20 cellular contexts compared by ENCODE assay signal in the genomic region with DNA sequence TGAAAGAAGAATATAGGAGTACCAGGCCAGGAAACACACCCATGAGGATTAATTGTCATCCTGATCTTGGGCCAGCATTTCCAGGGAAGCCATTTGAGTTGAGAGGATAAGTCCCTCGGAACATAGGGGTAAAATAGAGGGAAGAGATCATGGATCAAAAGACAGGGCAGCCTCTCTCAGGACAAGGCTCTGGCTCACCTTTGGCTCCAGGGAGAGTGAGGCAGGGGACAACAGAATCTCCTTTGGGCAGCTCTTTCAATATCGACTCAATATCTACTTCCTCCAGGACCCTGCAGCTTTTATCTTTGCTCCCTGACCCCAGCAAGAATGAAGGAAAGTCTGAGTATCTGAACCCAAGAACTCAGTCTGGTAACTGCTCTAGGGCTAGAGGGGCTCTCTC.
"Had no signal": no experiment of that assay in that cellular context is flagged by ENCODE, and none has a peak within 500 bp of the region (broad histone marks: within the 10 kb centered on the region; RNA-seq: fewer than 3 reads in every experiment).

A gene with protein sequence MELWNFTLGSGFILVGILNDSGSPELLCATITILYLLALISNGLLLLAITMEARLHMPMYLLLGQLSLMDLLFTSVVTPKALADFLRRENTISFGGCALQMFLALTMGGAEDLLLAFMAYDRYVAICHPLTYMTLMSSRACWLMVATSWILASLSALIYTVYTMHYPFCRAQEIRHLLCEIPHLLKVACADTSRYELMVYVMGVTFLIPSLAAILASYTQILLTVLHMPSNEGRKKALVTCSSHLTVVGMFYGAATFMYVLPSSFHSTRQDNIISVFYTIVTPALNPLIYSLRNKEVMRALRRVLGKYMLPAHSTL (plus strand): TSS at position 301 of the 400 bp plus-strand sequence. CDS start 2,018 bp downstream, outside the sequence.

- DNase-seq: colonic mucosa; cortex of kidney; dermis blood vessel endothelial cell; dorsolateral prefrontal cortex; effector CD4-positive, alpha-beta T cell; effector CD8-positive, alpha-beta T cell; effector memory CD4-positive, alpha-beta T cell; effector memory CD8-positive, alpha-beta T cell; endodermal cell; erythroblast; esophagus squamous epithelium; foreskin fibroblast; foreskin keratinocyte; foreskin melanocyte; gastrocnemius medialis; glutamatergic neuron; head of caudate nucleus; heart left ventricle; heart right ventricle had no signal

- H3K4me3 Mint-ChIP-seq: dendritic cell treated with granulocyte-macrophage colony-stimulating factor and Interleukin-4, amounts not matched to agents 40 ng/mL and 50 ng/mL, for 4 days; effector memory CD8-positive, alpha-beta T cell; endodermal cell had no signal

- H3K27ac Mint-ChIP-seq: dendritic cell treated with granulocyte-macrophage colony-stimulating factor and Interleukin-4, amounts not matched to agents 40 ng/mL and 50 ng/mL, for 4 days; effector memory CD8-positive, alpha-beta T cell; endodermal cell had no signal

- H3K9me3 Mint-ChIP-seq: dendritic cell treated with granulocyte-macrophage colony-stimulating factor and Interleukin-4, amounts not matched to agents 40 ng/mL and 50 ng/mL, for 4 days; effector memory CD8-positive, alpha-beta T cell; endodermal cell had no signal

- H3K4me1 Mint-ChIP-seq: endodermal cell had no signal
